Comparison of ENCODE assay signal across 17 cellular contexts in genomic region chr14:77105118-77105517, GRCh38. TPM values are rescaled to one million over a fixed set of nuclear protein-coding genes. Genes with fewer than 3 reads are reported as not detected.
DNase-seq lines count a peak whose midpoint lies in the region; ATAC-seq, FAIRE-seq and TF ChIP-seq lines count a peak whose summit lies in the region.
"Had no signal": no experiment of that assay in that cellular context is flagged by ENCODE, and none has a peak within 500 bp of the region (broad histone marks: within the 10 kb centered on the region; RNA-seq: fewer than 3 reads in every experiment).

No MANE protein-coding gene starts in this region.

- DNase-seq in HepG2 (ENCODE audit: low spot score) (no peak), right lobe of liver (no peak), trophoblast cell (no peak), H54 (ENCODE audit: insufficient read length, low spot score) (no peak), dermis blood vessel endothelial cell (no peak), NCI-H82 treated with DMSO at 0.1 percent for 48 hours (lab: John Stamatoyannopoulos, UW; ENCODE audit: unreplicated experiment) (no peak)
- DNase-seq: activated CD8-positive, alpha-beta T cell treated with anti-CD3 and anti-CD28 coated beads, Interleukin-2, amount 10 ng/mL, durations not matched to agents 7 days and 5 days; central memory CD4-positive, alpha-beta T cell; naive thymus-derived CD8-positive, alpha-beta T cell; NCI-H1417 treated with DMSO at 0.1 percent for 48 hours; NCI-H510A; spleen; T1000 had no signal

- H3K27me3 ChIP-seq in HepG2 (ENCODE audit: control insufficient read depth in 1 of 2, insufficient read depth in 2 of 2, low read length in 2 of 2): no peaks in the 10 kb centered on the region
- no peaks in the 10 kb centered on the region for H3K27me3 ChIP-seq in right lobe of liver
- H3K27me3 ChIP-seq in gastroesophageal sphincter: no peaks in the 10 kb centered on the region
- no peaks in the 10 kb centered on the region for H3K27me3 ChIP-seq in trophoblast cell (ENCODE audit: insufficient read depth, low read length)
- H3K27me3 ChIP-seq: spleen had no signal

- H3K27ac ChIP-seq in HepG2 (ENCODE audit: extremely low read length, insufficient read depth, low read length): no peak overlapping the region
- no peak overlapping the region for H3K27ac ChIP-seq in right lobe of liver
- H3K27ac ChIP-seq in gastroesophageal sphincter: peak overlapping the region; percentile 54 to 97 (median 66)
- no peak overlapping the region for H3K27ac ChIP-seq in trophoblast cell (ENCODE audit: low read depth, low read length)
- H3K27ac ChIP-seq: spleen had no signal

- H3K4me2 ChIP-seq in HepG2 (ENCODE audit: low read depth, low read length) (no peak overlapping the region), trophoblast cell (ENCODE audit: low read length) (no peak overlapping the region)

- no peak overlapping the region for H3K4me3 ChIP-seq in HepG2 (replicated peaks in 1 of 3; ENCODE audit: insufficient read depth in 1 of 3, low read depth in 2 of 3, low read length in 3 of 3)
- H3K4me3 ChIP-seq in right lobe of liver: no peak overlapping the region
- no peak overlapping the region for H3K4me3 ChIP-seq in gastroesophageal sphincter
- no peak overlapping the region for H3K4me3 ChIP-seq in trophoblast cell (ENCODE audit: low read depth, low read length)
- H3K4me3 ChIP-seq: spleen had no signal

- in situ Hi-C loops in HepG2 (cut with HindIII; ENCODE audit: extremely low pct_ligation_motif_present, low pct_unique_long_range_greater_than_20kb): no loop called here

- H2BK12ac ChIP-seq in trophoblast cell (ENCODE audit: low read length): no peak overlapping the region

- H3K4ac ChIP-seq in trophoblast cell (ENCODE audit: low read depth, low read length): no peak overlapping the region

- peaks cover 3% of the 10 kb centered on the region for H3K79me1 ChIP-seq in trophoblast cell (ENCODE audit: low read length)

- H3K79me2 ChIP-seq in HepG2 (ENCODE audit: insufficient read depth, low read length): no peaks in the 10 kb centered on the region
- H3K79me2 ChIP-seq in trophoblast cell (ENCODE audit: control insufficient read depth, insufficient read depth, low read length, poor library complexity): peaks cover 3% of the 10 kb centered on the region

- no peak overlapping the region for H3K9ac ChIP-seq in HepG2 (ENCODE audit: insufficient read depth, low read depth, low read length)
- peak overlapping the region; percentile 38 for H3K9ac ChIP-seq in trophoblast cell (ENCODE audit: low read length)

- H3K36me3 ChIP-seq in HepG2 (replicated peaks in 1 of 2; ENCODE audit: control insufficient read depth in 1 of 2, insufficient read depth in 2 of 2, low read length in 2 of 2): peaks cover 3 to 33% of the 10 kb centered on the region in 2 experiments
- peaks cover 0 to 25% (median 7%) of the 10 kb centered on the region in 4 donors for H3K36me3 ChIP-seq in right lobe of liver
- H3K36me3 ChIP-seq in gastroesophageal sphincter: peaks cover 0 to 42% of the 10 kb centered on the region in 2 donors
- no peaks in the 10 kb centered on the region for H3K36me3 ChIP-seq in trophoblast cell (ENCODE audit: control insufficient read depth in 1 of 2, insufficient read depth in 2 of 2, low read length in 2 of 2)

- no peak for TF ChIP-seq POLR2A in HepG2 (IDR thresholded peaks at IDR 0.05; ENCODE audit: insufficient read depth in 1 of 2, low read depth in 2 of 2, low read length in 2 of 2)
- TF ChIP-seq POLR2A in right lobe of liver (IDR thresholded peaks at IDR 0.05): no peak
- TF ChIP-seq POLR2A in gastroesophageal sphincter (IDR thresholded peaks at IDR 0.05): no peak
- no peak for TF ChIP-seq POLR2A in H54 (IDR thresholded peaks at IDR 0.05; ENCODE audit: low read depth, low read length)

- H4K20me1 ChIP-seq in HepG2 (ENCODE audit: insufficient read depth, low read length): no peaks in the 10 kb centered on the region

- H2AFZ ChIP-seq in HepG2 (ENCODE audit: low read length) (no peak overlapping the region), trophoblast cell (ENCODE audit: insufficient read depth, low read length, poor library complexity) (no peak overlapping the region)

- H3K4me1 ChIP-seq in HepG2 (ENCODE audit: insufficient read depth, low read length): no peaks in the 10 kb centered on the region
- peaks cover 0 to 7% (median 2%) of the 10 kb centered on the region in 4 donors for H3K4me1 ChIP-seq in right lobe of liver
- peaks cover 19 to 98% (median 32%) of the 10 kb centered on the region in 3 donors for H3K4me1 ChIP-seq in gastroesophageal sphincter
- peaks cover 3 to 5% of the 10 kb centered on the region in 2 experiments for H3K4me1 ChIP-seq in trophoblast cell (ENCODE audit: control insufficient read depth in 1 of 2, insufficient read depth in 2 of 2, low read length in 2 of 2)

- no peak for TF ChIP-seq EP300 in HepG2 (IDR thresholded peaks at IDR 0.05; ENCODE audit: low read depth in 2 of 2, low read length in 2 of 2)
- TF ChIP-seq EP300 in HepG2 (CRISPR knock-in tag; IDR thresholded peaks at IDR 0.05; ENCODE audit: borderline replicate concordance): no peak
- no peak for TF ChIP-seq EP300 in gastroesophageal sphincter (IDR thresholded peaks at IDR 0.05)

- H3K18ac ChIP-seq in trophoblast cell (ENCODE audit: low read length): no peak overlapping the region

- H4K12ac ChIP-seq in trophoblast cell (ENCODE audit: low read depth, low read length): no peak overlapping the region

- FAIRE-seq in HepG2 (lab: Jason Lieb, UNC) (no peak), H54 (lab: Jason Lieb, UNC) (no peak)
- FAIRE-seq: islet of Langerhans had no signal

- no peak overlapping the region for H2AK5ac ChIP-seq in trophoblast cell (ENCODE audit: low read length)

- TF ChIP-seq RAD21 in HepG2 (CRISPR knock-in tag; IDR thresholded peaks at IDR 0.05): no peak

- TF ChIP-seq CTCF in HepG2 (CRISPR knock-in tag; IDR thresholded peaks at IDR 0.05) (no peak), right lobe of liver (IDR thresholded peaks at IDR 0.05) (no peak), gastroesophageal sphincter (IDR thresholded peaks at IDR 0.05) (no peak)

- peak overlapping the region; percentile 37 for H2BK5ac ChIP-seq in trophoblast cell (ENCODE audit: low read depth, low read length, poor library complexity)

- H3K9me3 ChIP-seq in HepG2 (ENCODE audit: low read length) (no peaks in the 10 kb centered on the region), right lobe of liver (no peaks in the 10 kb centered on the region), gastroesophageal sphincter (no peaks in the 10 kb centered on the region), trophoblast cell (ENCODE audit: insufficient read depth, low read depth, low read length) (no peaks in the 10 kb centered on the region)
- H3K9me3 ChIP-seq: spleen had no signal

- CTCF ChIA-PET in HepG2 (lab: Yijun Ruan, JAX; ENCODE audit: low intra/inter-chr PET ratio, low total read pairs): no interaction called here

- no peak overlapping the region for H4K8ac ChIP-seq in trophoblast cell (ENCODE audit: low read depth, low read length)

- no peak overlapping the region for H4K91ac ChIP-seq in trophoblast cell (ENCODE audit: low read depth, low read length)

- WGBS in HepG2 (ENCODE audit: low lambda C conversion rate): 94% methylated on average over 4 of the region's 4 CpGs
- WGBS in right lobe of liver (ENCODE audit: insufficient coverage, low coverage, low lambda C conversion rate, missing lambda C conversion rate): 79% methylated on average over 4 of the region's 4 CpGs
- WGBS in gastroesophageal sphincter (ENCODE audit: low coverage in 1 of 2), 2 donors: 40 to 62% methylated on average over 4 of the region's 4 CpGs
- WGBS in trophoblast cell (ENCODE audit: extremely low coverage, insufficient coverage, insufficient read length): no CpG with 5 or more reads among the region's 4 CpGs

- ATAC-seq in HepG2: no peak
- ATAC-seq in right lobe of liver: no peak
- ATAC-seq in gastroesophageal sphincter: no peak
- no peak for ATAC-seq in HG03097 (IDR thresholded peaks at IDR 0.05; ENCODE audit: low FRiP score, unreplicated experiment)
- ATAC-seq: activated CD8-positive, alpha-beta T cell treated with anti-CD3 and anti-CD28 coated beads, Interleukin-2, amount 10 ng/mL, durations not matched to agents 7 days and 5 days; naive thymus-derived CD8-positive, alpha-beta T cell had no signal

- no peak overlapping the region for H2BK120ac ChIP-seq in trophoblast cell (ENCODE audit: insufficient read depth, low read length, poor library complexity)

- H3K14ac ChIP-seq in trophoblast cell (ENCODE audit: low read length): no peak overlapping the region

- no peak overlapping the region for H3K23ac ChIP-seq in trophoblast cell (ENCODE audit: low read length)

- POLR2A ChIA-PET in HepG2 (lab: Yijun Ruan, JAX): no interaction called here

- intact Hi-C loops in HepG2 (cut with micrococcal nuclease; ENCODE audit: unreplicated experiment): no loop called here
- intact Hi-C loops in right lobe of liver (cut with DNase I): no loop called here

- no TSS peak for BruUV-seq in HepG2 (replicated peaks; lab: Mats Ljungman, UMichigan)

RNA-seq across cellular contexts. Expression of gene CIPC, which starts 7.1 kb away (rescaled TPM):
- total RNA-seq in HepG2 (2016; rRNA removed; fragmentation: Illumina TruSeq; extraction: Trizol): 13.9 and 18.4 TPM in 2 replicates
- total RNA-seq in HepG2 (2016; cell fraction: cytosol; rRNA removed; fragmentation: Illumina TruSeq; extraction: Trizol; ENCODE audit: low read depth): 1.6 and 1.7 TPM in 2 replicates
- total RNA-seq in HepG2 (2016; cell fraction: insoluble cytoplasmic fraction; rRNA removed; fragmentation: Illumina TruSeq; extraction: Trizol): 12.8 and 18.2 TPM in 2 replicates
- 9.4 and 10.0 TPM in 2 replicates for total RNA-seq in HepG2 (2016; cell fraction: membrane; rRNA removed; fragmentation: Illumina TruSeq; extraction: Trizol)
- 8.0 and 10.3 TPM in 2 replicates for total RNA-seq in HepG2 (2016; cell fraction: nucleus; rRNA removed; fragmentation: Illumina TruSeq; extraction: Trizol)
- polyA plus RNA-seq in HepG2 (2011; rRNA removed): 6.0 and 7.6 TPM in 2 replicates
- polyA plus RNA-seq in HepG2 (2011; cell fraction: cytosol; rRNA removed): 4.8 and 5.6 TPM in 2 replicates
- polyA plus RNA-seq in HepG2 (2011; cell fraction: nucleus; rRNA removed): 3.6 and 4.9 TPM in 2 replicates
- polyA plus RNA-seq in HepG2 (2012): 4.0 and 4.3 TPM in 2 replicates
- polyA plus RNA-seq in HepG2 (2016; cell fraction: cytosol; fragmentation: Illumina TruSeq; extraction: Trizol; ENCODE audit: low read depth): 0.84 and 0.93 TPM in 2 replicates
- polyA plus RNA-seq in HepG2 (2016; cell fraction: insoluble cytoplasmic fraction; fragmentation: Illumina TruSeq; extraction: Trizol; ENCODE audit: low read depth): 12.4 and 12.8 TPM in 2 replicates
- polyA plus RNA-seq in HepG2 (2016; cell fraction: membrane; fragmentation: Illumina TruSeq; extraction: Trizol; ENCODE audit: low read depth): 3.3 and 4.4 TPM in 2 replicates
- polyA plus RNA-seq in HepG2 (2016; cell fraction: nucleus; fragmentation: Illumina TruSeq; extraction: Trizol; ENCODE audit: insufficient read depth, low read depth): 10.3 and 11.4 TPM in 2 replicates
- polyA minus RNA-seq in HepG2 (2011; rRNA and poly(A)+ RNA removed; ENCODE audit: low replicate concordance): 11.9 and 19.0 TPM in 2 replicates
- polyA minus RNA-seq in HepG2 (2011; cell fraction: cytosol; rRNA and poly(A)+ RNA removed): 6.0 and 6.7 TPM in 2 replicates
- 5.9 and 7.2 TPM in 2 replicates for polyA minus RNA-seq in HepG2 (2011; cell fraction: nucleus; rRNA and poly(A)+ RNA removed)
- total RNA-seq in right lobe of liver: 10 to 100 TPM; 10.4 to 18.7 (median 12.7) TPM
- total RNA-seq in gastroesophageal sphincter: 10 to 100 TPM; 49.0 to 74.1 (median 60.4) TPM
- polyA plus RNA-seq in trophoblast cell (2013): 14.3 and 14.4 TPM in 2 replicates
- total RNA-seq in dermis blood vessel endothelial cell: 13.5 and 14.1 TPM in 2 replicates

RNA-seq across cellular contexts. Expression of gene ZDHHC22, which starts 36.5 kb away (rescaled TPM):
- total RNA-seq in HepG2 (2016; rRNA removed; fragmentation: Illumina TruSeq; extraction: Trizol) (not detected in 2 replicates), right lobe of liver (not detected), gastroesophageal sphincter (under 1 TPM in 2 of 4 donors, not detected in 2; 0.12 to 0.40 TPM), dermis blood vessel endothelial cell (not detected in 2 replicates)
- not detected in 2 replicates for total RNA-seq in HepG2 (2016; cell fraction: cytosol; rRNA removed; fragmentation: Illumina TruSeq; extraction: Trizol; ENCODE audit: low read depth)
- not detected in 2 replicates for total RNA-seq in HepG2 (2016; cell fraction: insoluble cytoplasmic fraction; rRNA removed; fragmentation: Illumina TruSeq; extraction: Trizol)
- not detected in 2 replicates for total RNA-seq in HepG2 (2016; cell fraction: membrane; rRNA removed; fragmentation: Illumina TruSeq; extraction: Trizol)
- not detected in 2 replicates for total RNA-seq in HepG2 (2016; cell fraction: nucleus; rRNA removed; fragmentation: Illumina TruSeq; extraction: Trizol)
- not detected in 2 replicates for polyA plus RNA-seq in HepG2 (2011; rRNA removed)
- polyA plus RNA-seq in HepG2 (2011; cell fraction: cytosol; rRNA removed): not detected in 2 replicates
- not detected in 2 replicates for polyA plus RNA-seq in HepG2 (2011; cell fraction: nucleus; rRNA removed)
- polyA plus RNA-seq in HepG2 (2012): 0.04 TPM in 1 of 2 replicates, not detected in the other
- not detected in 2 replicates for polyA plus RNA-seq in HepG2 (2016; cell fraction: cytosol; fragmentation: Illumina TruSeq; extraction: Trizol; ENCODE audit: low read depth)
- not detected in 2 replicates for polyA plus RNA-seq in HepG2 (2016; cell fraction: insoluble cytoplasmic fraction; fragmentation: Illumina TruSeq; extraction: Trizol; ENCODE audit: low read depth)
- not detected in 2 replicates for polyA plus RNA-seq in HepG2 (2016; cell fraction: membrane; fragmentation: Illumina TruSeq; extraction: Trizol; ENCODE audit: low read depth)
- polyA plus RNA-seq in HepG2 (2016; cell fraction: nucleus; fragmentation: Illumina TruSeq; extraction: Trizol; ENCODE audit: insufficient read depth, low read depth): not detected in 2 replicates
- not detected in 2 replicates for polyA minus RNA-seq in HepG2 (2011; rRNA and poly(A)+ RNA removed; ENCODE audit: low replicate concordance)
- not detected in 2 replicates for polyA minus RNA-seq in HepG2 (2011; cell fraction: cytosol; rRNA and poly(A)+ RNA removed)
- polyA minus RNA-seq in HepG2 (2011; cell fraction: nucleus; rRNA and poly(A)+ RNA removed): not detected in 2 replicates
- polyA plus RNA-seq in trophoblast cell (2013): 0.26 and 0.28 TPM in 2 replicates
- total RNA-seq: activated CD8-positive, alpha-beta T cell treated with anti-CD3 and anti-CD28 coated beads, Interleukin-2, amount 10 ng/mL, durations not matched to agents 7 days and 5 days; fibroblast of lung; naive thymus-derived CD8-positive, alpha-beta T cell; spleen had no signal
- polyA plus RNA-seq: fibroblast of lung; naive thymus-derived CD8-positive, alpha-beta T cell had no signal

Comparison
In these comparisons a context has a peak if more than half of its experiments do, and no peak if none do; other contexts are left out.
1. H3K27ac ChIP-seq: peak in gastroesophageal sphincter (4 of 4); none in HepG2 (single experiment), right lobe of liver (0 of 3) and trophoblast cell (single experiment).